9 cellular contexts compared by ENCODE assay signal in genomic region chr1:58929667-58930325, GRCh38.
DNase-seq lines count a peak whose midpoint lies in the region; ATAC-seq and TF ChIP-seq lines count a peak whose summit lies in the region.
"Had no signal": no experiment of that assay in that cellular context is flagged by ENCODE, and none has a peak within 500 bp of the region (broad histone marks: within the 10 kb centered on the region; RNA-seq: fewer than 3 reads in every experiment).

No MANE protein-coding gene starts in this region.

- CTCF ChIA-PET in RWPE1 (lab: Yijun Ruan, JAX): interaction anchor here (0.6 kb wide), 1 partner anchor 144 kb away, joined by 3 read pairs; no protein-coding TSS in a partner anchor

- H3K27me3 ChIP-seq in esophagus squamous epithelium: no peaks in the 10 kb centered on the region
- H3K27me3 ChIP-seq in GM23338 (ENCODE audit: insufficient read depth): no peaks in the 10 kb centered on the region

- 58 to 60% methylated on average over 11 of the region's 11 CpGs for WGBS in esophagus squamous epithelium, 2 donors

- no peaks in the 10 kb centered on the region for H3F3A ChIP-seq in GM23338 (replicated peaks; ENCODE audit: low read depth)

- H2AFZ ChIP-seq in GM23338: no peak overlapping the region

- H3K9me2 ChIP-seq in GM23338 (ENCODE audit: insufficient read depth): 0 out of 2 replicates have a peak, but pooled peaks cover 3% of the 10 kb centered on the region

- TF ChIP-seq CTCF in RWPE1 (conservative IDR thresholded peaks at IDR 0.05; ENCODE audit: low read depth) (no peak), esophagus squamous epithelium (IDR thresholded peaks at IDR 0.05) (no peak), glutamatergic neuron (IDR thresholded peaks at IDR 0.05; ENCODE audit: partially characterized antibody, unreplicated experiment) (no peak), GM23338 (conservative IDR thresholded peaks at IDR 0.05; ENCODE audit: low read depth in 2 of 2) (no peak)

- no peaks in the 10 kb centered on the region for H4K20me1 ChIP-seq in GM23338 (replicated peaks; ENCODE audit: insufficient read depth)

- H3K27ac ChIP-seq in RWPE1: peak overlapping the region; percentile 94
- peak overlapping the region; percentile 3 to 73 (median 48) for H3K27ac ChIP-seq in esophagus squamous epithelium
- H3K27ac ChIP-seq in GM23338 (ENCODE audit: low read depth): no peak overlapping the region

- H3K4me1 ChIP-seq in esophagus squamous epithelium: peaks cover 20 to 90% (median 28%) of the 10 kb centered on the region in 3 donors
- no peaks in the 10 kb centered on the region for H3K4me1 ChIP-seq in GM23338 (ENCODE audit: insufficient read depth)

- TF ChIP-seq POLR2A in esophagus squamous epithelium (IDR thresholded peaks at IDR 0.05): no peak

- ATAC-seq in HG03442 (IDR thresholded peaks at IDR 0.05; ENCODE audit: unreplicated experiment) (no peak), GM23338 (no peak)

- peak; percentile 70 for DNase-seq in RWPE1 (ENCODE audit: low spot score)
- DNase-seq in activated T-cell treated with anti-CD3 and anti-CD28 coated beads for 4 hours: peak; percentile 81
- DNase-seq in esophagus squamous epithelium (lab: John Stamatoyannopoulos, UW): no peak
- peak; percentile 35 to 83 (median 79) for DNase-seq in stimulated activated CD4-positive, alpha-beta T cell treated with anti-CD3 and anti-CD28 coated beads, TNF-alpha, amount 100 ng/mL, for 4 hours (ENCODE audit: low read depth in 3 of 3)
- DNase-seq in glutamatergic neuron: no peak
- DNase-seq in GM23338 (ENCODE audit: low spot score): no peak
- DNase-seq in NCI-H128 (lab: John Stamatoyannopoulos, UW; ENCODE audit: unreplicated experiment): no peak
- DNase-seq: NCI-H2227 treated with DMSO at 0.1 percent for 48 hours had no signal

- H3K27ac Mint-ChIP-seq in glutamatergic neuron (ENCODE audit: unreplicated experiment) (no peak overlapping the region), GM23338 (no peak overlapping the region)

- no peaks in the 10 kb centered on the region for H3K9me3 Mint-ChIP-seq in glutamatergic neuron (ENCODE audit: unreplicated experiment)
- no peaks in the 10 kb centered on the region for H3K9me3 Mint-ChIP-seq in GM23338

- H3K36me3 Mint-ChIP-seq in glutamatergic neuron (ENCODE audit: unreplicated experiment): no peaks in the 10 kb centered on the region
- no peaks in the 10 kb centered on the region for H3K36me3 Mint-ChIP-seq in GM23338 (ENCODE audit: low read depth)

- H3K27me3 Mint-ChIP-seq in glutamatergic neuron (ENCODE audit: unreplicated experiment): no peaks in the 10 kb centered on the region
- peaks cover 6% of the 10 kb centered on the region for H3K27me3 Mint-ChIP-seq in GM23338 (ENCODE audit: insufficient read depth, low read depth, poor library complexity)

- no peaks in the 10 kb centered on the region for H3K4me1 Mint-ChIP-seq in glutamatergic neuron (ENCODE audit: low read depth, unreplicated experiment)
- H3K4me1 Mint-ChIP-seq in GM23338: no peaks in the 10 kb centered on the region; the same call in 2 of the 3 replicates

- intact Hi-C loops in esophagus squamous epithelium (cut with DNase I): no loop called here

- no peak overlapping the region for H3K4me3 Mint-ChIP-seq in glutamatergic neuron (ENCODE audit: unreplicated experiment)
- H3K4me3 Mint-ChIP-seq in GM23338: no peak overlapping the region

- H3K36me3 ChIP-seq in esophagus squamous epithelium: no peaks in the 10 kb centered on the region
- no peaks in the 10 kb centered on the region for H3K36me3 ChIP-seq in GM23338 (ENCODE audit: insufficient read depth)

- H3K4me3 ChIP-seq in esophagus squamous epithelium (no peak overlapping the region), GM23338 (no peak overlapping the region)

- POLR2A ChIA-PET in RWPE1 (lab: Yijun Ruan, JAX; ENCODE audit: low non-redundant PET): no interaction called here

- no peaks in the 10 kb centered on the region for H3K79me2 ChIP-seq in GM23338 (replicated peaks; ENCODE audit: insufficient read depth)

- no peak overlapping the region for H3K4me2 ChIP-seq in GM23338

- H3K9me3 ChIP-seq in esophagus squamous epithelium: no peaks in the 10 kb centered on the region

TF ChIP-seq in GM23338, 12 proteins besides CTCF, POLR2A, EP300 and RAD21:
- TF ChIP-seq, protein P1, sequence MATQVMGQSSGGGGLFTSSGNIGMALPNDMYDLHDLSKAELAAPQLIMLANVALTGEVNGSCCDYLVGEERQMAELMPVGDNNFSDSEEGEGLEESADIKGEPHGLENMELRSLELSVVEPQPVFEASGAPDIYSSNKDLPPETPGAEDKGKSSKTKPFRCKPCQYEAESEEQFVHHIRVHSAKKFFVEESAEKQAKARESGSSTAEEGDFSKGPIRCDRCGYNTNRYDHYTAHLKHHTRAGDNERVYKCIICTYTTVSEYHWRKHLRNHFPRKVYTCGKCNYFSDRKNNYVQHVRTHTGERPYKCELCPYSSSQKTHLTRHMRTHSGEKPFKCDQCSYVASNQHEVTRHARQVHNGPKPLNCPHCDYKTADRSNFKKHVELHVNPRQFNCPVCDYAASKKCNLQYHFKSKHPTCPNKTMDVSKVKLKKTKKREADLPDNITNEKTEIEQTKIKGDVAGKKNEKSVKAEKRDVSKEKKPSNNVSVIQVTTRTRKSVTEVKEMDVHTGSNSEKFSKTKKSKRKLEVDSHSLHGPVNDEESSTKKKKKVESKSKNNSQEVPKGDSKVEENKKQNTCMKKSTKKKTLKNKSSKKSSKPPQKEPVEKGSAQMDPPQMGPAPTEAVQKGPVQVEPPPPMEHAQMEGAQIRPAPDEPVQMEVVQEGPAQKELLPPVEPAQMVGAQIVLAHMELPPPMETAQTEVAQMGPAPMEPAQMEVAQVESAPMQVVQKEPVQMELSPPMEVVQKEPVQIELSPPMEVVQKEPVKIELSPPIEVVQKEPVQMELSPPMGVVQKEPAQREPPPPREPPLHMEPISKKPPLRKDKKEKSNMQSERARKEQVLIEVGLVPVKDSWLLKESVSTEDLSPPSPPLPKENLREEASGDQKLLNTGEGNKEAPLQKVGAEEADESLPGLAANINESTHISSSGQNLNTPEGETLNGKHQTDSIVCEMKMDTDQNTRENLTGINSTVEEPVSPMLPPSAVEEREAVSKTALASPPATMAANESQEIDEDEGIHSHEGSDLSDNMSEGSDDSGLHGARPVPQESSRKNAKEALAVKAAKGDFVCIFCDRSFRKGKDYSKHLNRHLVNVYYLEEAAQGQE (IDR thresholded peaks at IDR 0.05; ENCODE audit: unreplicated experiment): no peak

Comparison
In these comparisons a context has a peak if more than half of its experiments do, and no peak if none do; other contexts are left out.
1. DNase-seq: peak in RWPE1 (single experiment), activated T-cell treated with anti-CD3 and anti-CD28 coated beads for 4 hours (single experiment) and stimulated activated CD4-positive, alpha-beta T cell treated with anti-CD3 and anti-CD28 coated beads, TNF-alpha, amount 100 ng/mL, for 4 hours (3 of 3); none in esophagus squamous epithelium (single experiment), glutamatergic neuron (single experiment), GM23338 (single experiment) and NCI-H128 (single experiment).